ENCODE assay signal across 31 cellular contexts in the genomic region with DNA sequence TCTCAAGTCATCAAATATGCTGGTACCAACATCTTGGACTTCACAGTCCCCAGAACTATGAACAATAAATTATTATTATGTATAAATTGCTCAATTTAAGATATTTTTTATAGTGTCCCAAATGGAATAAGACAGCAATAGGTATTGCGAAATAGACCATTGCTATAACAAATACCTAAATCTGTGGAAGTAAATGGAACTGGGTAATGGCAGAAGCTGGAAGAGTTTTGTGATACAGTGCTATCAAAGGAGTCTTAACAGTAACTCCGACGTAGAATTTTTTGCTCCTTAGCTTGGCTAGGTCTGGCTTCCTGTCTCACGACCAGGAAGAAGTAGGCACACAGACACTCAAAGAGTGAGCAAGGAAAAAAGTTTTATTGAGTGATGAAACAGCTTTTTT.
"Had no signal": no experiment of that assay in that cellular context is flagged by ENCODE, and none has a peak within 500 bp of the region (broad histone marks: within the 10 kb centered on the region; RNA-seq: fewer than 3 reads in every experiment).

No MANE protein-coding gene starts in this region.

- H3K4me1 Mint-ChIP-seq: immature natural killer cell; naive thymus-derived CD8-positive, alpha-beta T cell; nephron; neural crest cell; stimulated activated memory B cell treated with anti-CD40 and anti-IgM and Interleukin-4, amounts not matched to agents 10 μg/mL and 1 μg/mL and 100 μg/mL, for 72 hours had no signal

- H3K4me3 ChIP-seq: left lung, lower lobe of right lung, pancreas, prostate gland, sigmoid colon, smooth muscle cell, stomach, testis, tibial artery, upper lobe of right lung had no signal

- H3K27ac Mint-ChIP-seq: immature natural killer cell; naive thymus-derived CD8-positive, alpha-beta T cell; nephron; stimulated activated memory B cell treated with anti-CD40 and anti-IgM and Interleukin-4, amounts not matched to agents 10 μg/mL and 1 μg/mL and 100 μg/mL, for 72 hours had no signal

- H3K4me1 ChIP-seq: left lung, lower lobe of right lung, pancreas, prostate gland, sigmoid colon, stomach, testis, tibial artery, upper lobe of right lung had no signal

- H3K4me2 ChIP-seq: smooth muscle cell had no signal

- H3K36me3 Mint-ChIP-seq: immature natural killer cell; naive thymus-derived CD8-positive, alpha-beta T cell; stimulated activated memory B cell treated with anti-CD40 and anti-IgM and Interleukin-4, amounts not matched to agents 10 μg/mL and 1 μg/mL and 100 μg/mL, for 72 hours had no signal

- H3K27me3 Mint-ChIP-seq: naive thymus-derived CD8-positive, alpha-beta T cell; stimulated activated memory B cell treated with anti-CD40 and anti-IgM and Interleukin-4, amounts not matched to agents 10 μg/mL and 1 μg/mL and 100 μg/mL, for 72 hours had no signal

- FAIRE-seq: islet of Langerhans, pancreas, urothelium cell line had no signal

- ATAC-seq: left colon; left lung; lower lobe of right lung; naive thymus-derived CD8-positive, alpha-beta T cell; pancreas; right cardiac atrium; stimulated activated memory B cell treated with anti-CD40 and anti-IgM and Interleukin-4, amounts not matched to agents 10 μg/mL and 1 μg/mL and 100 μg/mL, for 72 hours; stimulated activated naive CD8-positive, alpha-beta T cell treated with anti-CD3 and anti-CD28 coated beads, Interleukin-15, Interleukin-2, amounts not matched to agents 100 U/mL and 50 U/mL, for 24 hours; upper lobe of right lung had no signal

- H3K27me3 ChIP-seq: left lung, pancreas, sigmoid colon, stomach, testis, tibial artery, upper lobe of right lung had no signal

- H3K9me3 ChIP-seq: left lung, lower lobe of right lung, pancreas, prostate gland, sigmoid colon, testis, tibial artery, upper lobe of right lung had no signal

- H3K36me3 ChIP-seq: left lung, lower lobe of right lung, pancreas, prostate gland, sigmoid colon, stomach, tibial artery, upper lobe of right lung had no signal

- H3K9me3 Mint-ChIP-seq: nephron, neural crest cell had no signal

- DNase-seq: hypothalamus; immature natural killer cell; kidney; left colon; left lung; lower lobe of right lung; mammary epithelial cell; naive thymus-derived CD8-positive, alpha-beta T cell; nucleus accumbens; pancreas; posterior cingulate gyrus; retina; right cardiac atrium; sigmoid colon; stimulated activated CD4-positive, alpha-beta T cell treated with anti-CD3 and anti-CD28 coated beads, Interleukin-1b, Interleukin-23, amount 100 ng/mL, for 48 hours; stimulated activated CD4-positive, alpha-beta T cell treated with anti-CD3 and anti-CD28 coated beads, Interleukin-2, amount 100 ng/mL, for 48 hours; stimulated activated CD4-positive, alpha-beta T cell treated with anti-CD3 and anti-CD28 coated beads, Interleukin-4, amount 100 ng/mL, for 4 hours; stimulated activated CD8-positive, alpha-beta memory T cell treated with anti-CD3 and anti-CD28 coated beads, Interleukin-4, amount 100 ng/mL, for 48 hours; stimulated activated naive CD8-positive, alpha-beta T cell treated with anti-CD3 and anti-CD28 coated beads, Interleukin-15, Interleukin-2, amounts not matched to agents 100 U/mL and 50 U/mL, for 24 hours; stomach; testis; tibial artery; trophoblast cell; upper lobe of right lung had no signal

- H3K4me3 Mint-ChIP-seq: immature natural killer cell; naive thymus-derived CD8-positive, alpha-beta T cell; nephron; neural crest cell; stimulated activated memory B cell treated with anti-CD40 and anti-IgM and Interleukin-4, amounts not matched to agents 10 μg/mL and 1 μg/mL and 100 μg/mL, for 72 hours had no signal

- H3K27ac ChIP-seq: left lung, lower lobe of right lung, pancreas, prostate gland, sigmoid colon, stomach, testis, tibial artery, upper lobe of right lung had no signal
